Comparison of ENCODE assay signal across 16 cellular contexts in the genomic region with DNA sequence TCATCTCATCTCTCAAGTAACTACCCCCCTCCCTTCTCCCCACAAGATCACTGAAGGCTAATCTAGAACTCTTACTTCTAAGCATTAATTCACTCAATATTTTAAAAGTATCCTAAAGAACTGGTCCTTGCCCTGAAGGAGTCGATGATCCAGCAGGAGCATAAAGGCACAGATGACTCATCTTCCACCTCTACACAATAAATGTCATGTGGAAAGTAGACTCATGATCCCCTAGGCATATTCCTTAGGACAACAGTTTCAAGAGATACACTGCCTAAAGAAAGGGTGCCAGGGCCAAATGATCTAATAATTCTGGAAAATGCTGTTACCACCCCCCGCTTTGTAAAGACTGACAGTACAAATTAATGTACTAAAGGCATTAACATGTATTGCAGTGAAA.
"Had no signal": no experiment of that assay in that cellular context is flagged by ENCODE, and none has a peak within 500 bp of the region (broad histone marks: within the 10 kb centered on the region; RNA-seq: fewer than 3 reads in every experiment).

No MANE protein-coding gene starts in this region.

- H3K27ac ChIP-seq: adrenal gland, heart left ventricle, left ventricle myocardium inferior, sigmoid colon, transverse colon had no signal

- H3K9me3 ChIP-seq: adrenal gland, heart left ventricle, left ventricle myocardium inferior, sigmoid colon, transverse colon had no signal

- DNase-seq: activated CD4-positive, alpha-beta T cell treated with anti-CD3 and anti-CD28 coated beads for 48 hours; activated naive CD4-positive, alpha-beta T cell treated with anti-CD3 and anti-CD28 coated beads, Interleukin-2, amount 50 U/mL, for 16 hours; activated T-cell treated with anti-CD3 and anti-CD28 coated beads for 4 hours; adrenal gland; effector memory CD8-positive, alpha-beta T cell; erythroblast; foreskin fibroblast; heart left ventricle; left ventricle myocardium inferior; mesendoderm; nephron progenitor cell; sigmoid colon; stimulated activated CD4-positive, alpha-beta T cell treated with anti-CD3 and anti-CD28 coated beads, Interleukin-12 subunit alpha, Interleukin-12 subunit beta, amount 100 ng/mL, for 4 hours; stimulated activated naive CD4-positive, alpha-beta T cell; substantia nigra; transverse colon had no signal

- H3K4me3 ChIP-seq: adrenal gland, heart left ventricle, left ventricle myocardium inferior, sigmoid colon, transverse colon had no signal

- H3K4me1 ChIP-seq: adrenal gland had no signal

- H3K27me3 ChIP-seq: adrenal gland, heart left ventricle, sigmoid colon, transverse colon had no signal

- ATAC-seq: effector memory CD8-positive, alpha-beta T cell; heart left ventricle had no signal
